In the genomic region with DNA sequence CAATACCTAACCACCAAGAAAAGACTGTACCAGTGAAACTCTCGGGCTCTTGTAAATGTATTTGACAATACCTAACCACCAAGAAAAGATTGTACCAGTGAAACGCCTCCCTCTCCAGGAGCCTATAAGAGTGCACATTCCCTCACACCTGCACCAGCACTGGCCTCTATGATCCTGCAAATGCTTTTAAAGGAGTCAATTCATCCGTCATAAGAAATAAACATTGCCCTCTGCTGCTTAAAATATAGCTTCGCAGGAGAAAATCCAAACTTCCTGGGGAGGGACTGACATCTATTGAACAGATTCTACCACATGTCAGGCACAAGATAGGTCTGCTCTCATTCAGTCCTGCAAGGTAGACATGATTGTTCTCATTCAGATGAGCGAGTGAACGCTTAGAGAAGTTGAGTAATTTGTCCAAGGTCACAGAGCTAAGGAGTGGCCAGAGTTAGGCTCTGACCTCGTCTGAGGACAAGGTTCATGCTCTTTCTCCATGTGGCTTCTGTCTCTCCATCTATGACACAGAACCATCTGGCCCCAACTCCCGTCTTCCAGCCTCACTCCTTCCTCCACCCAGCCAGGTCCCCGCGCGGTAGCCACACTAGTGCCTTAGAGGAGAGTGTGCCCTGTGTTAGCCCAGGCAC, we compare ENCODE assay signal across 9 cellular contexts. TPM values are rescaled to one million over a fixed set of nuclear protein-coding genes. Genes with fewer than 3 reads are reported as not detected.
DNase-seq lines count a peak whose midpoint lies in the region; ATAC-seq, FAIRE-seq and TF ChIP-seq lines count a peak whose summit lies in the region.
"Had no signal": no experiment of that assay in that cellular context is flagged by ENCODE, and none has a peak within 500 bp of the region (broad histone marks: within the 10 kb centered on the region; RNA-seq: fewer than 3 reads in every experiment).

No MANE protein-coding gene starts in this region.

- no peak overlapping the region for H3K27ac Mint-ChIP-seq in activated T-helper 2 cell treated with anti-CD3 and anti-CD28 coated beads, Interferon-gamma antibody, Interleukin-2, Interleukin-4, amounts not matched to agents 10 μg/mL and 5 μg/mL and 100 μg/mL, durations not matched to agents 14 hours and 24 hours and 36 hours
- H3K27ac Mint-ChIP-seq: IgD-negative memory B cell had no signal

- DNase-seq in DMS 273 (lab: John Stamatoyannopoulos, UW; ENCODE audit: unreplicated experiment) (peak; percentile 91), SK-N-MC (ENCODE audit: low read depth, low spot score) (peak; percentile 32), fibroblast of lung (ENCODE audit: low read depth in 2 of 2) (peak; percentile 84), pancreas (no peak)
- DNase-seq in activated T-helper 2 cell treated with anti-CD3 and anti-CD28 coated beads, Interferon-gamma antibody, Interleukin-2, Interleukin-4, amounts not matched to agents 10 μg/mL and 5 μg/mL and 100 μg/mL, durations not matched to agents 14 hours and 24 hours and 36 hours (ENCODE audit: low spot score), result no peak
- DNase-seq in activated effector memory CD4-positive, alpha-beta T cell treated with anti-CD3 and anti-CD28 coated beads, Interleukin-2, amount 50 U/mL, for 16 hours, result no peak

- peak; percentile 73 to 89 (median 82) for ATAC-seq in pancreas
- ATAC-seq in HG02610 (IDR thresholded peaks at IDR 0.05; ENCODE audit: unreplicated experiment), result no peak

- H3K4me3 ChIP-seq in KMS-11 (IDR thresholded peaks at IDR 0.05; ENCODE audit: insufficient read depth, low read depth, low read length), result no peak overlapping the region
- no peak overlapping the region for H3K4me3 ChIP-seq in SK-N-MC
- H3K4me3 ChIP-seq in fibroblast of lung (replicated peaks in 1 of 4; ENCODE audit: control extremely low read depth in 1 of 4, insufficient read depth in 1 of 4, low read depth in 3 of 4, low read length in 4 of 4), result no peak overlapping the region
- H3K4me3 ChIP-seq in pancreas, result no peak overlapping the region

- H3K27ac ChIP-seq in KMS-11 (no peak overlapping the region), SK-N-MC (no peak overlapping the region), fibroblast of lung (ENCODE audit: insufficient read depth, low read length) (peak overlapping the region; percentile 81), pancreas (no peak overlapping the region)

- H3K36me3 ChIP-seq in KMS-11 (ENCODE audit: insufficient read depth), result no peaks in the 10 kb centered on the region
- H3K36me3 ChIP-seq in SK-N-MC (ENCODE audit: insufficient read depth, low read length), result no peaks in the 10 kb centered on the region
- H3K36me3 ChIP-seq in fibroblast of lung (ENCODE audit: control insufficient read depth, insufficient read depth, low read length), result no peaks in the 10 kb centered on the region
- no peaks in the 10 kb centered on the region for H3K36me3 ChIP-seq in pancreas

- no peaks in the 10 kb centered on the region for H3K36me3 Mint-ChIP-seq in activated T-helper 2 cell treated with anti-CD3 and anti-CD28 coated beads, Interferon-gamma antibody, Interleukin-2, Interleukin-4, amounts not matched to agents 10 μg/mL and 5 μg/mL and 100 μg/mL, durations not matched to agents 14 hours and 24 hours and 36 hours (ENCODE audit: low read depth)
- H3K36me3 Mint-ChIP-seq: IgD-negative memory B cell had no signal

- no peaks in the 10 kb centered on the region for H3K9me3 Mint-ChIP-seq in activated T-helper 2 cell treated with anti-CD3 and anti-CD28 coated beads, Interferon-gamma antibody, Interleukin-2, Interleukin-4, amounts not matched to agents 10 μg/mL and 5 μg/mL and 100 μg/mL, durations not matched to agents 14 hours and 24 hours and 36 hours
- H3K9me3 Mint-ChIP-seq: IgD-negative memory B cell had no signal

- H3K4me2 ChIP-seq in KMS-11 (no peak overlapping the region), fibroblast of lung (ENCODE audit: extremely low read depth, insufficient read depth, low read length) (no peak overlapping the region)

- no peak overlapping the region for H3K4me3 Mint-ChIP-seq in activated T-helper 2 cell treated with anti-CD3 and anti-CD28 coated beads, Interferon-gamma antibody, Interleukin-2, Interleukin-4, amounts not matched to agents 10 μg/mL and 5 μg/mL and 100 μg/mL, durations not matched to agents 14 hours and 24 hours and 36 hours (ENCODE audit: low read depth)
- H3K4me3 Mint-ChIP-seq: IgD-negative memory B cell had no signal

- peaks cover 5% of the 10 kb centered on the region for H3K4me1 ChIP-seq in KMS-11 (ENCODE audit: low read depth, poor library complexity, severe bottlenecking)
- peaks cover 64% of the 10 kb centered on the region for H3K4me1 ChIP-seq in fibroblast of lung (ENCODE audit: control insufficient read depth, extremely low read depth, insufficient read depth, low read length)
- peaks cover 0 to 4% (median 0%) of the 10 kb centered on the region in 3 donors for H3K4me1 ChIP-seq in pancreas

- 22 to 28% methylated on average over 11 of the region's 11 CpGs for WGBS in pancreas, 2 donors

- no peaks in the 10 kb centered on the region for H3K9me3 ChIP-seq in SK-N-MC (ENCODE audit: low read depth, low read length)
- no peaks in the 10 kb centered on the region for H3K9me3 ChIP-seq in fibroblast of lung (ENCODE audit: control insufficient read depth, insufficient read depth, low read depth, low read length)
- no peaks in the 10 kb centered on the region for H3K9me3 ChIP-seq in pancreas

- H2AFZ ChIP-seq in KMS-11 (ENCODE audit: low read depth) (no peak overlapping the region), fibroblast of lung (ENCODE audit: low read length) (no peak overlapping the region)

- FAIRE-seq in pancreas (lab: Jason Lieb, UNC), result no peak

- H3K79me2 ChIP-seq in KMS-11 (ENCODE audit: insufficient read depth, low read depth), result no peaks in the 10 kb centered on the region
- H3K79me2 ChIP-seq in fibroblast of lung (ENCODE audit: control insufficient read depth, insufficient read depth, low read length), result peaks cover 11% of the 10 kb centered on the region

- peaks cover 6% of the 10 kb centered on the region for H3K4me1 Mint-ChIP-seq in activated T-helper 2 cell treated with anti-CD3 and anti-CD28 coated beads, Interferon-gamma antibody, Interleukin-2, Interleukin-4, amounts not matched to agents 10 μg/mL and 5 μg/mL and 100 μg/mL, durations not matched to agents 14 hours and 24 hours and 36 hours (ENCODE audit: low read depth)

- intact Hi-C loops in pancreas (cut with DNase I), result loop anchor here in 1 of 3 donors (5.0 kb wide), 1 partner anchor 75 kb away; no protein-coding TSS in a partner anchor
- intact Hi-C loops in activated T-helper 2 cell treated with anti-CD3 and anti-CD28 coated beads, Interferon-gamma antibody, Interleukin-2, Interleukin-4, amounts not matched to agents 10 μg/mL and 5 μg/mL and 100 μg/mL, durations not matched to agents 14 hours and 24 hours and 36 hours (cut with micrococcal nuclease), result no loop called here

- H3K27me3 ChIP-seq in KMS-11 (ENCODE audit: insufficient read depth, low read depth) (peaks cover 67% of the 10 kb centered on the region), fibroblast of lung (ENCODE audit: control insufficient read depth, insufficient read depth, low read length) (no peaks in the 10 kb centered on the region), pancreas (no peaks in the 10 kb centered on the region)

- peak; percentile 31 for TF ChIP-seq CTCF in KMS-11 (conservative IDR thresholded peaks at IDR 0.05; ENCODE audit: low read depth, low read length)
- TF ChIP-seq CTCF in fibroblast of lung (conservative IDR thresholded peaks at IDR 0.05 in 1 of 2, IDR thresholded peaks at IDR 0.05 in 1 of 2; ENCODE audit: low read depth in 1 of 2, low read length in 2 of 2), result peak; percentile 55 to 59
- TF ChIP-seq CTCF in pancreas (IDR thresholded peaks at IDR 0.05), result peak in 3 of 4 donors; percentile 18 to 21 (median 19)

- H4K20me1 ChIP-seq in KMS-11 (ENCODE audit: insufficient read depth) (no peaks in the 10 kb centered on the region), fibroblast of lung (ENCODE audit: control insufficient read depth, extremely low read depth, insufficient read depth, low read length) (no peaks in the 10 kb centered on the region)

- no peak overlapping the region for H3K9ac ChIP-seq in KMS-11
- H3K9ac ChIP-seq in SK-N-MC (ENCODE audit: insufficient read length), result no peak overlapping the region
- no peak overlapping the region for H3K9ac ChIP-seq in fibroblast of lung (ENCODE audit: insufficient read depth, low read length)

- H3K27me3 Mint-ChIP-seq in activated T-helper 2 cell treated with anti-CD3 and anti-CD28 coated beads, Interferon-gamma antibody, Interleukin-2, Interleukin-4, amounts not matched to agents 10 μg/mL and 5 μg/mL and 100 μg/mL, durations not matched to agents 14 hours and 24 hours and 36 hours (ENCODE audit: low read depth), result peaks cover 6% of the 10 kb centered on the region

RNA-seq across cellular contexts. Expression of a gene that starts 38.7 kb away (rescaled TPM):
- total RNA-seq in fibroblast of lung (145 and 151 TPM in 2 replicates), pancreas (100 to 1,000 TPM in 4 of 6 donors, 10 to 100 TPM in 2; 82.3 to 180 (median 107) TPM)
- polyA plus RNA-seq in fibroblast of lung (231 and 328 TPM in 2 replicates), pancreas (10 to 100 TPM; 20.1 to 31.4 TPM)
- 131 and 161 TPM in 2 replicates for polyA plus RNA-seq in fibroblast of lung (2012)
- 80.1 and 106 TPM in 2 replicates for polyA minus RNA-seq in fibroblast of lung (ENCODE audit: low replicate concordance)
- total RNA-seq in activated T-helper 2 cell treated with anti-CD3 and anti-CD28 coated beads, Interferon-gamma antibody, Interleukin-2, Interleukin-4, amounts not matched to agents 10 μg/mL and 5 μg/mL and 100 μg/mL, durations not matched to agents 14 hours and 24 hours and 36 hours, result 45.2 and 46.0 TPM in 2 replicates

Comparison
In these comparisons a context has a peak if more than half of its experiments do, and no peak if none do; other contexts are left out.
1. DNase-seq: peak in DMS 273 (single experiment), SK-N-MC (single experiment) and fibroblast of lung (2 of 2); none in pancreas (0 of 6), activated T-helper 2 cell treated with anti-CD3 and anti-CD28 coated beads, Interferon-gamma antibody, Interleukin-2, Interleukin-4, amounts not matched to agents 10 μg/mL and 5 μg/mL and 100 μg/mL, durations not matched to agents 14 hours and 24 hours and 36 hours (single experiment) and activated effector memory CD4-positive, alpha-beta T cell treated with anti-CD3 and anti-CD28 coated beads, Interleukin-2, amount 50 U/mL, for 16 hours (single experiment).
2. Peak in every context shown above with its lines, with median percentiles within 50 percentile points of each other: CTCF ChIP-seq.